ENCODE assay signal across 1 cellular context in the genomic region with DNA sequence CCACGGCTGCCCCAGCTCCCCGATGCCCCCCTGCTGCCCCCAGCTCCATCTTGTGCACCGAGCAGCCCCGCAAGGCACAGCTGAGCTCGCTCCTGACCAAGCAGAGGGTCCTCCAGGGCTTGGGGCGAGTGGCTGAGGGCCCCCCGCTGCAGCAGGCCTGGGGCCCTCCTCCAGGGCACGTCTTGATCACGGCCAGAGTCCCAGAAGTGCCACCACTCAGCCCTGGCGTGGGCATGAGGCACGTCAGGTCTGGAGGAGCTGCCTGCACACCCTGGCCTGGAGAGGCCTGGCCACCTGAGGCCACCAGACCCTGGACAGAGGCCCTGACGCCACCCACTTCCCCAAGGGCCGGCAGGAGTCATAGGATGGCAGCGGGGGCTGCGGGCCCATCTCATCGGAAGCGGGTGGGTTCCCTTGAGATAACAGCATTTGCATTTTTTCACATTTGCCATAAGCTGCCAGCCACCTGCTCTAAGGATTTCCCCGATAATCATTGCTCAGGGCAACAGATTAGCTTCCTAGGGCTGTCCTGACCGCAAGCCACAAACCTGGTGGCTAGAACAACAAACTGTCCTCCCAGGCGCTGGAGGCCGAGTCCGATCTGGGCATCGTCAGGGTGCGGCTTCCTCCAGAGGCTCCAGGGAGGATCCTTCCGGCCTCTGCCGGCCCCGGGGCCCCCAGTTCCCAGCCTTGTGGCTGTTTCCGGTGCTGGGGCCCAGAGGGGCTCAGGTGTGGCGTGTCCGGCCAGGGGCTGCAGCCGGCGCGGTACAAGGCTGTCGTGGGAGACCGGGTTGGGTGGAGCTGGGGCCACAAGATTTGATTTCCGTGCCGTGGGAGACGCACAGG.
TF ChIP-seq lines count a peak whose summit lies in the region.

No MANE protein-coding gene starts in this region.

TF ChIP-seq in HEK293, 187 proteins besides CTCF, POLR2A, EP300 and RAD21 (continued from another document):
- TF ChIP-seq, protein P1, sequence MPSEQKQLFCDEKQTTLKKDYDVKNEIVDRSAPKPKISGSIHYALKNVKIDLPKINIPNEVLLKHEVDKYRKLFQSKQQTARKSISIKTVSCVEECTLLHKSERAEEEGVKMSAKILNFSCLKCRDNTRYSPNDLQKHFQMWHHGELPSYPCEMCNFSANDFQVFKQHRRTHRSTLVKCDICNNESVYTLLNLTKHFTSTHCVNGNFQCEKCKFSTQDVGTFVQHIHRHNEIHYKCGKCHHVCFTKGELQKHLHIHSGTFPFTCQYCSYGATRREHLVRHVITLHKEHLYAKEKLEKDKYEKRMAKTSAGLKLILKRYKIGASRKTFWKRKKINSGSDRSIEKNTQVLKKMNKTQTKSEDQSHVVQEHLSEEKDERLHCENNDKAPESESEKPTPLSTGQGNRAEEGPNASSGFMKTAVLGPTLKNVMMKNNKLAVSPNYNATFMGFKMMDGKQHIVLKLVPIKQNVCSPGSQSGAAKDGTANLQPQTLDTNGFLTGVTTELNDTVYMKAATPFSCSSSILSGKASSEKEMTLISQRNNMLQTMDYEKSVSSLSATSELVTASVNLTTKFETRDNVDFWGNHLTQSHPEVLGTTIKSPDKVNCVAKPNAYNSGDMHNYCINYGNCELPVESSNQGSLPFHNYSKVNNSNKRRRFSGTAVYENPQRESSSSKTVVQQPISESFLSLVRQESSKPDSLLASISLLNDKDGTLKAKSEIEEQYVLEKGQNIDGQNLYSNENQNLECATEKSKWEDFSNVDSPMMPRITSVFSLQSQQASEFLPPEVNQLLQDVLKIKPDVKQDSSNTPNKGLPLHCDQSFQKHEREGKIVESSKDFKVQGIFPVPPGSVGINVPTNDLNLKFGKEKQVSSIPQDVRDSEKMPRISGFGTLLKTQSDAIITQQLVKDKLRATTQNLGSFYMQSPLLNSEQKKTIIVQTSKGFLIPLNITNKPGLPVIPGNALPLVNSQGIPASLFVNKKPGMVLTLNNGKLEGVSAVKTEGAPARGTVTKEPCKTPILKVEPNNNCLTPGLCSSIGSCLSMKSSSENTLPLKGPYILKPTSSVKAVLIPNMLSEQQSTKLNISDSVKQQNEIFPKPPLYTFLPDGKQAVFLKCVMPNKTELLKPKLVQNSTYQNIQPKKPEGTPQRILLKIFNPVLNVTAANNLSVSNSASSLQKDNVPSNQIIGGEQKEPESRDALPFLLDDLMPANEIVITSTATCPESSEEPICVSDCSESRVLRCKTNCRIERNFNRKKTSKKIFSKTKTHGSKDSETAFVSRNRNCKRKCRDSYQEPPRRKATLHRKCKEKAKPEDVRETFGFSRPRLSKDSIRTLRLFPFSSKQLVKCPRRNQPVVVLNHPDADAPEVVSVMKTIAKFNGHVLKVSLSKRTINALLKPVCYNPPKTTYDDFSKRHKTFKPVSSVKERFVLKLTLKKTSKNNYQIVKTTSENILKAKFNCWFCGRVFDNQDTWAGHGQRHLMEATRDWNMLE (tag by site-specific recombination; conservative IDR thresholded peaks at IDR 0.05; ENCODE audit: low read depth), result no peak
